11 cellular contexts compared by ENCODE assay signal in genomic region chr1:40389234-40389815, GRCh38. TPM values are rescaled to one million over a fixed set of nuclear protein-coding genes. Genes with fewer than 3 reads are reported as not detected.
DNase-seq lines count a peak whose midpoint lies in the region; ATAC-seq and TF ChIP-seq lines count a peak whose summit lies in the region.
"Had no signal": no experiment of that assay in that cellular context is flagged by ENCODE, and none has a peak within 500 bp of the region (broad histone marks: within the 10 kb centered on the region; RNA-seq: fewer than 3 reads in every experiment).

No MANE protein-coding gene starts in this region.

- POLR2A ChIA-PET in CD4-positive, alpha-beta memory T cell (lab: Charles Lee; ENCODE audit: partially characterized antibody), result interaction anchor here (0.6 to 13.2 kb wide), 7 partner anchors 6 to 1197 kb away, joined by 3 to 287 read pairs (median 8); partner anchors contain the start of gene SMAP2

- no peaks in the 10 kb centered on the region for H3K36me3 ChIP-seq in CD4-positive, alpha-beta memory T cell (ENCODE audit: insufficient read depth, low read length)
- H3K36me3 ChIP-seq in osteoblast (ENCODE audit: insufficient read depth, low read length), result peaks cover 4% of the 10 kb centered on the region

- ATAC-seq in central memory CD8-positive, alpha-beta T cell (replicated peaks; ENCODE audit: extremely low read depth, poor library complexity, severe bottlenecking), result peak; percentile 6
- no peak for ATAC-seq in HG03442 (IDR thresholded peaks at IDR 0.05; ENCODE audit: unreplicated experiment)
- ATAC-seq: GM23338 had no signal

- peaks cover 22 to 39% of the 10 kb centered on the region in 2 donors for H3K36me3 Mint-ChIP-seq in CD4-positive, alpha-beta memory T cell
- H3K36me3 Mint-ChIP-seq in central memory CD8-positive, alpha-beta T cell (ENCODE audit: insufficient read depth), result peaks cover 41% of the 10 kb centered on the region

- no peaks in the 10 kb centered on the region for H3K27me3 ChIP-seq in CD4-positive, alpha-beta memory T cell (ENCODE audit: insufficient read depth, low read length)
- no peaks in the 10 kb centered on the region for H3K27me3 ChIP-seq in osteoblast (ENCODE audit: insufficient read depth, low read length)
- H3K27me3 ChIP-seq: SJSA1 had no signal

- peak overlapping the region; percentile 95 to 98 (median 96) for H3K27ac Mint-ChIP-seq in CD4-positive, alpha-beta memory T cell
- H3K27ac Mint-ChIP-seq in central memory CD8-positive, alpha-beta T cell (ENCODE audit: low read depth), result peak overlapping the region; percentile 96
- H3K27ac Mint-ChIP-seq: GM23338 had no signal

- H3K4me1 ChIP-seq in CD4-positive, alpha-beta memory T cell (ENCODE audit: insufficient read depth, low read length), result peaks cover 97% of the 10 kb centered on the region
- H3K4me1 ChIP-seq in osteoblast (ENCODE audit: insufficient read depth, low read length), result peaks cover 37% of the 10 kb centered on the region

- H3K4me1 Mint-ChIP-seq in CD4-positive, alpha-beta memory T cell, result peaks cover 70 to 95% (median 84%) of the 10 kb centered on the region in 4 donors
- H3K4me1 Mint-ChIP-seq in central memory CD8-positive, alpha-beta T cell, result peaks cover 79% of the 10 kb centered on the region

- DNase-seq in CD4-positive, alpha-beta memory T cell, result peak; percentile 52 to 72 (median 58)
- DNase-seq in NCI-H2029 treated with DMSO at 0.1 percent for 48 hours (lab: John Stamatoyannopoulos, UW) (peak; percentile 90), osteoblast (ENCODE audit: insufficient read length, low spot score, missing footprints) (no peak), NCI-H774 (lab: John Stamatoyannopoulos, UW) (no peak), dermis blood vessel endothelial cell (no peak)
- DNase-seq in central memory CD8-positive, alpha-beta T cell (ENCODE audit: low spot score in 2 of 2), result no peak
- no peak for DNase-seq in activated CD4-positive, alpha-beta T cell treated with anti-CD3 and anti-CD28 coated beads, Interleukin-2, amount 50 U/mL, for 4 hours
- DNase-seq: NCI-H1436 treated with DMSO at 0.1 percent for 48 hours had no signal

- peaks cover 31% of the 10 kb centered on the region for H4K20me1 ChIP-seq in osteoblast (ENCODE audit: insufficient read depth, low read length)

- H3K4me3 ChIP-seq in CD4-positive, alpha-beta memory T cell (ENCODE audit: low read length in 2 of 2), result peak overlapping the region; percentile 26 to 55
- no peak overlapping the region for H3K4me3 ChIP-seq in osteoblast (ENCODE audit: insufficient read depth, low read length)
- H3K4me3 ChIP-seq: GM23338, SJSA1 had no signal

- peak overlapping the region; percentile 87 to 96 (median 92) for H3K4me3 Mint-ChIP-seq in CD4-positive, alpha-beta memory T cell
- H3K4me3 Mint-ChIP-seq in central memory CD8-positive, alpha-beta T cell, result peak overlapping the region; percentile 87
- H3K4me3 Mint-ChIP-seq: GM23338 had no signal

- peak overlapping the region; percentile 99 for H3K27ac ChIP-seq in CD4-positive, alpha-beta memory T cell (ENCODE audit: low read depth, low read length)
- peak overlapping the region; percentile 44 for H3K27ac ChIP-seq in osteoblast (ENCODE audit: low read depth, low read length)
- H3K27ac ChIP-seq: SJSA1 had no signal

- TF ChIP-seq CTCF in osteoblast (IDR thresholded peaks at IDR 0.05; ENCODE audit: extremely low read depth, low read depth, low read length), result no peak

- H3K9me3 ChIP-seq in CD4-positive, alpha-beta memory T cell (ENCODE audit: control insufficient read depth in 1 of 2, low read length in 2 of 2), result no peaks in the 10 kb centered on the region
- H3K9me3 ChIP-seq in osteoblast (ENCODE audit: low read depth, low read length), result no peaks in the 10 kb centered on the region
- H3K9me3 ChIP-seq: SJSA1 had no signal

- no peaks in the 10 kb centered on the region for H3K27me3 Mint-ChIP-seq in CD4-positive, alpha-beta memory T cell
- H3K27me3 Mint-ChIP-seq in central memory CD8-positive, alpha-beta T cell, result no peaks in the 10 kb centered on the region

- intact Hi-C loops in CD4-positive, alpha-beta memory T cell (cut with micrococcal nuclease), result loop anchor here (5.0 kb wide), 2 partner anchors 47 to 63 kb away; partner anchors contain the start of gene ZFP69B

- no peaks in the 10 kb centered on the region for H3K9me3 Mint-ChIP-seq in CD4-positive, alpha-beta memory T cell
- no peaks in the 10 kb centered on the region for H3K9me3 Mint-ChIP-seq in central memory CD8-positive, alpha-beta T cell
- H3K9me3 Mint-ChIP-seq: GM23338 had no signal

- CTCF ChIA-PET in CD4-positive, alpha-beta memory T cell (lab: Charles Lee; ENCODE audit: partially characterized antibody), result interaction anchor here (1.2 to 3.3 kb wide), 3 partner anchors 9 to 15 kb away, joined by 3 to 16 read pairs (median 6); partner anchors contain the start of gene SMAP2

- H3K79me2 ChIP-seq in osteoblast (ENCODE audit: insufficient read depth, low read length), result peaks cover 84% of the 10 kb centered on the region

- peak overlapping the region; percentile 60 for H3K4me2 ChIP-seq in osteoblast (ENCODE audit: insufficient read depth, low read length)
- H3K4me2 ChIP-seq: GM23338 had no signal

- no peak overlapping the region for H2AFZ ChIP-seq in osteoblast (ENCODE audit: low read length)
- H2AFZ ChIP-seq: GM23338 had no signal

RNA-seq across cellular contexts. Expression of gene SMAP2, which starts 15.8 kb away (rescaled TPM):
- total RNA-seq in CD4-positive, alpha-beta memory T cell, result 100 to 1,000 TPM; 123 TPM
- polyA plus RNA-seq in CD4-positive, alpha-beta memory T cell, result 100 to 1,000 TPM; 258 to 358 TPM
- 14.1 and 20.3 TPM in 2 replicates for total RNA-seq in osteoblast
- total RNA-seq in dermis blood vessel endothelial cell, result 3.7 and 6.7 TPM in 2 replicates

Comparison
In these comparisons a context has a peak if more than half of its experiments do, and no peak if none do; other contexts are left out.
1. DNase-seq: peak in CD4-positive, alpha-beta memory T cell (5 of 5) and NCI-H2029 treated with DMSO at 0.1 percent for 48 hours (single experiment); none in central memory CD8-positive, alpha-beta T cell (0 of 2), osteoblast (single experiment), NCI-H774 (single experiment), dermis blood vessel endothelial cell (single experiment) and activated CD4-positive, alpha-beta T cell treated with anti-CD3 and anti-CD28 coated beads, Interleukin-2, amount 50 U/mL, for 4 hours (0 of 2).